In genomic region chr18:54444309-54444914, GRCh38 we compare ENCODE assay signal across 8 cellular contexts.
DNase-seq lines count a peak whose midpoint lies in the region; ATAC-seq, FAIRE-seq and TF ChIP-seq lines count a peak whose summit lies in the region.

No MANE protein-coding gene starts in this region.

- peaks cover 21 to 62% (median 30%) of the 10 kb centered on the region in 5 donors for H3K27me3 Mint-ChIP-seq in naive thymus-derived CD8-positive, alpha-beta T cell

- H3K36me3 ChIP-seq in liver (ENCODE audit: control insufficient read depth in 4 of 4, insufficient read depth in 3 of 4, low read depth in 1 of 4, low read length in 3 of 4) = no peaks in the 10 kb centered on the region
- no peaks in the 10 kb centered on the region for H3K36me3 ChIP-seq in thoracic aorta

- H3K9me3 ChIP-seq in liver (ENCODE audit: control insufficient read depth in 4 of 4, low read length in 3 of 4) (no peaks in the 10 kb centered on the region), thoracic aorta (no peaks in the 10 kb centered on the region)

- no peaks in the 10 kb centered on the region for H3K27me3 ChIP-seq in liver (ENCODE audit: control insufficient read depth in 4 of 4, insufficient read depth in 4 of 4, low read length in 3 of 4)
- no peaks in the 10 kb centered on the region for H3K27me3 ChIP-seq in thoracic aorta (replicated peaks; ENCODE audit: insufficient read depth)

- H3K4me1 Mint-ChIP-seq in naive thymus-derived CD8-positive, alpha-beta T cell = no peaks in the 10 kb centered on the region

- H3K27ac Mint-ChIP-seq in naive thymus-derived CD8-positive, alpha-beta T cell = no peak overlapping the region

- POLR2A ChIA-PET in naive thymus-derived CD8-positive, alpha-beta T cell (lab: Charles Lee) = no interaction called here

- ATAC-seq in HG03469 (IDR thresholded peaks at IDR 0.05; ENCODE audit: unreplicated experiment) (peak; percentile 77), thoracic aorta (ENCODE audit: insufficient number of reproducible peaks, low FRiP score, low read depth) (peak; percentile 65)
- no peak for ATAC-seq in naive thymus-derived CD8-positive, alpha-beta T cell

- peak; percentile 88 to 91 for TF ChIP-seq RAD21 in liver (IDR thresholded peaks at IDR 0.05)

- WGBS in liver = 11% methylated on average over 7 of the region's 7 CpGs

- H3K36me3 Mint-ChIP-seq in naive thymus-derived CD8-positive, alpha-beta T cell = no peaks in the 10 kb centered on the region

- no peak overlapping the region for H3K27ac ChIP-seq in liver (ENCODE audit: low read depth in 1 of 2, low read length in 2 of 2)
- no peak overlapping the region for H3K27ac ChIP-seq in thoracic aorta

- TF ChIP-seq CTCF in liver (IDR thresholded peaks at IDR 0.05; ENCODE audit: low read depth, low read length, missing input control) (peak; percentile 62), thoracic aorta (IDR thresholded peaks at IDR 0.05) (peak; percentile 34)

- H3K9me3 Mint-ChIP-seq in naive thymus-derived CD8-positive, alpha-beta T cell = peaks cover 0 to 10% (median 0%) of the 10 kb centered on the region in 9 donors

- DNase-seq in DMS53 treated with DMSO at 0.1 percent for 48 hours (lab: John Stamatoyannopoulos, UW; ENCODE audit: unreplicated experiment) (peak; percentile 90), GM19239 (ENCODE audit: insufficient read length, low spot score) (peak; percentile 2), RPMI7951 (ENCODE audit: low read depth) (peak; percentile 54), cerebellar cortex (ENCODE audit: low spot score) (peak; percentile 42), thoracic aorta (ENCODE audit: low spot score) (no peak)
- DNase-seq in naive thymus-derived CD8-positive, alpha-beta T cell = no peak

- H3K4me1 ChIP-seq in liver (ENCODE audit: control insufficient read depth in 4 of 4, insufficient read depth in 4 of 4, low read length in 3 of 4) = no peaks in the 10 kb centered on the region
- H3K4me1 ChIP-seq in thoracic aorta (ENCODE audit: control insufficient read depth in 1 of 2, low read depth in 2 of 2) = no peaks in the 10 kb centered on the region

- H3K9ac ChIP-seq in liver (ENCODE audit: low read depth in 1 of 2, low read length in 2 of 2) = no peak overlapping the region

- peak; percentile 48 for FAIRE-seq in GM19239 (lab: Jason Lieb, UNC)

- H3K4me3 ChIP-seq in liver (ENCODE audit: low read depth in 1 of 3, low read length in 3 of 3) = no peak overlapping the region
- no peak overlapping the region for H3K4me3 ChIP-seq in thoracic aorta

- no peak overlapping the region for H3K4me3 Mint-ChIP-seq in naive thymus-derived CD8-positive, alpha-beta T cell

TF ChIP-seq in liver, 16 proteins besides CTCF, POLR2A, EP300 and RAD21:
- TF ChIP-seq YY1 (IDR thresholded peaks at IDR 0.05) = peak; percentile 29
- no peak for TF ChIP-seq RXRA (IDR thresholded peaks at IDR 0.05)

Comparison
In these comparisons a context has a peak if more than half of its experiments do, and no peak if none do; other contexts are left out.
1. DNase-seq: peak in DMS53 treated with DMSO at 0.1 percent for 48 hours (single experiment), GM19239 (single experiment), RPMI7951 (single experiment) and cerebellar cortex (single experiment); none in thoracic aorta (single experiment) and naive thymus-derived CD8-positive, alpha-beta T cell (0 of 10).
2. ATAC-seq: peak in HG03469 (single experiment) and thoracic aorta (single experiment); none in naive thymus-derived CD8-positive, alpha-beta T cell (0 of 2).